Comparison of ENCODE assay signal across 7 cellular contexts in genomic region chr11:16373768-16374167, GRCh38. TPM values are rescaled to one million over a fixed set of nuclear protein-coding genes. Genes with fewer than 3 reads are reported as not detected.
"Had no signal": no experiment of that assay in that cellular context is flagged by ENCODE, and none has a peak within 500 bp of the region (broad histone marks: within the 10 kb centered on the region; RNA-seq: fewer than 3 reads in every experiment).

No MANE protein-coding gene starts in this region.

- H3K4me2 ChIP-seq: KMS-11 had no signal

- DNase-seq: IMR-90, KBM-7, KG1 had no signal

- H3K27ac ChIP-seq: HL-60, KMS-11 had no signal

- H3K9ac ChIP-seq: KMS-11 had no signal

- FAIRE-seq: HTR-8/SVneo had no signal

RNA-seq across cellular contexts. Expression of gene SOX6, which starts 17.4 kb away (rescaled TPM):
- polyA plus RNA-seq: IgD-negative memory B cell had no signal
